ENCODE assay signal across 1 cellular context in genomic region chr2:237651761-237652160, GRCh38.
TF ChIP-seq lines count a peak whose summit lies in the region.

No MANE protein-coding gene starts in this region.

TF ChIP-seq in K562, 482 proteins besides CTCF, POLR2A, EP300 and RAD21:
- TF ChIP-seq ZNF75A (CRISPR knock-in tag; IDR thresholded peaks at IDR 0.05) (no peak), CTCFL (IDR thresholded peaks at IDR 0.05; ENCODE audit: borderline replicate concordance, insufficient read depth, low read depth, low read length, poor library complexity, severe bottlenecking) (no peak), ZNF175 (CRISPR knock-in tag; IDR thresholded peaks at IDR 0.05; ENCODE audit: low read depth) (no peak), ZNF134 (CRISPR knock-in tag; conservative IDR thresholded peaks at IDR 0.05) (no peak), RBM39 (optimal IDR thresholded peaks at IDR 0.05; ENCODE audit: low read depth, low read length) (no peak), ZNF431 (CRISPR knock-in tag; IDR thresholded peaks at IDR 0.05) (no peak), ZNF324 (CRISPR knock-in tag; IDR thresholded peaks at IDR 0.05) (no peak), ATF2 (CRISPR knock-in tag; IDR thresholded peaks at IDR 0.05) (no peak), ZNF589 (CRISPR knock-in tag; IDR thresholded peaks at IDR 0.05; ENCODE audit: low read depth) (no peak)
